Comparison of ENCODE assay signal across 8 cellular contexts in the genomic region with DNA sequence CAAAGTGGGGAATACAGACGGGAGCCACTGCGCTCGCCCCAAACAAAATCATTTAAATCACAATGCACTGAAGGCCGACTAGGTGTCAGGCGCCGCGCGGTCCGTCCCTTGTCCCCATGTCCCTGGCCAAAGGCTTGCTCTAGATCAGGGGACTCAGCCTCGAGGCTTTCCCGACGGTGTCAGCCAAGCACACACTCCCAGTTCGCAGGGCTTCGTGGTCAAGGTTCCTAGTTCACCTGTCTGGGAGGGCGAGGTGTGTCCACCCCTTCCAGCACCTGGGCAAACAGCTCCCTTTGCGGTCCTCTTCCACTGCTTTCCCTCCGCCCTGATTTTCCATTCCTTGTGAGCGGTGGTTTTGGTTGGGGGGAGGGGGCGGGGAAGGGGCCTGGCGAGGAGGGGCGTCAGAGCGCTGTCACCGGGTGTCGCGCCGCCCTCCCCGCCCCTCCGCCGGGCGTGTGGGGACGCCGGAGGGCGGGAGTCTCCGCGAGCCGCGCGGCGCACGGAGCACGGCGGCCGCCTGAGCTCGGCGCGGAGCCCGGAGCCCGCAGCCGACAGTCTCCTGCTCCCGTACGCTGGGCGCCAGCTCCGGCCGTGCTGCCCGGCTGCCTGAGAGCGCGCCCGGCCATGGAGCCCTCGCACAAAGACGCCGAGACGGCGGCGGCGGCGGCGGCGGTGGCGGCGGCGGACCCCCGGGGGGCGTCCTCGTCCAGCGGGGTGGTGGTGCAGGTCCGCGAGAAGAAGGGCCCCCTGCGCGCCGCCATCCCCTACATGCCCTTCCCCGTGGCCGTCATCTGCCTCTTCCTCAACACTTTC. TPM values are rescaled to one million over a fixed set of nuclear protein-coding genes. Genes with fewer than 3 reads are reported as not detected.
A peak's percentile ranks its signal among the peaks of the same experiment; 100 is the strongest.
DNase-seq lines count a peak whose midpoint lies in the region; ATAC-seq, FAIRE-seq and TF ChIP-seq lines count a peak whose summit lies in the region.

A gene with protein sequence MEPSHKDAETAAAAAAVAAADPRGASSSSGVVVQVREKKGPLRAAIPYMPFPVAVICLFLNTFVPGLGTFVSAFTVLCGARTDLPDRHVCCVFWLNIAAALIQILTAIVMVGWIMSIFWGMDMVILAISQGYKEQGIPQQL (plus strand): TSS at position 484 of the 813 bp plus-strand sequence. CDS start 141 bp downstream, at position 625.

- H3K9ac ChIP-seq in NT2/D1 (ENCODE audit: insufficient read length, low read depth) (peak within 1 kb of the TSS; percentile 53), kidney (ENCODE audit: low read length in 2 of 2) (peak within 1 kb of the TSS; percentile 71 to 73)

- H3K4me1 ChIP-seq in NT2/D1 (ENCODE audit: insufficient read depth, insufficient read length) (peaks cover 11% of the 10 kb centered on the region), kidney (ENCODE audit: control insufficient read depth in 1 of 2, insufficient read depth in 1 of 2, low read depth in 1 of 2, low read length in 2 of 2) (peaks cover 17% of the 10 kb centered on the region in 2 donors)

- in situ Hi-C loops in brain microvascular endothelial cell (cut with HindIII; ENCODE audit: low pct_ligation_motif_present, low sequenced_read_pairs), result no loop called here

- FAIRE-seq in kidney (lab: Jason Lieb, UNC), result no peak

- H3K27me3 ChIP-seq in NT2/D1 (ENCODE audit: insufficient read depth, insufficient read length) (peaks cover 44% of the 10 kb centered on the region), brain microvascular endothelial cell (replicated peaks) (peaks cover 33% of the 10 kb centered on the region)

- DNase-seq in SIG-M5 treated with dmso at 0.1 percent for 504 hours (lab: John Stamatoyannopoulos, UW; ENCODE audit: unreplicated experiment), result peak; percentile 20
- no peak for DNase-seq in SIG-M5 (lab: John Stamatoyannopoulos, UW)
- DNase-seq in NT2/D1 (ENCODE audit: low read depth, low spot score), result no peak
- DNase-seq in brain microvascular endothelial cell, result no peak
- DNase-seq in kidney, result peak; percentile 70
- DNase-seq in stimulated activated CD8-positive, alpha-beta memory T cell treated with anti-CD3 and anti-CD28 coated beads, Interleukin-4, amount 100 ng/mL, for 48 hours, result peak; percentile 30
- DNase-seq in GM19238 (ENCODE audit: insufficient read length, low spot score), result no peak

- TF ChIP-seq CTCF in brain microvascular endothelial cell (IDR thresholded peaks at IDR 0.05; ENCODE audit: low read depth, low read length, missing control alignments) (no peak), kidney (IDR thresholded peaks at IDR 0.05; ENCODE audit: borderline replicate concordance, extremely low read depth, insufficient read depth) (no peak)

- no peak for ATAC-seq in HG03439 (IDR thresholded peaks at IDR 0.05; ENCODE audit: unreplicated experiment)

- H3K27ac ChIP-seq in brain microvascular endothelial cell (no peak within 1 kb of the TSS), kidney (ENCODE audit: low read depth in 2 of 2, low read length in 2 of 2) (peak within 1 kb of the TSS in 1 of 2 donors; percentile 43)

- H3K4me3 ChIP-seq in NT2/D1 (ENCODE audit: insufficient read length, low read depth) (peak within 1 kb of the TSS; percentile 44), brain microvascular endothelial cell (ENCODE audit: low read depth, low read length) (peak within 1 kb of the TSS; percentile 26), kidney (ENCODE audit: low read length in 2 of 2) (peak within 1 kb of the TSS; percentile 65 to 66)

- H3K36me3 ChIP-seq in NT2/D1 (ENCODE audit: insufficient read depth, insufficient read length, low read length) (no peaks in the 10 kb centered on the region), brain microvascular endothelial cell (replicated peaks) (no peaks in the 10 kb centered on the region), kidney (ENCODE audit: control insufficient read depth in 1 of 2, insufficient read depth in 2 of 2, low read length in 2 of 2) (no peaks in the 10 kb centered on the region)

- no peaks in the 10 kb centered on the region for H3K9me3 ChIP-seq in NT2/D1 (ENCODE audit: insufficient read depth, low read length)
- H3K9me3 ChIP-seq in kidney (ENCODE audit: control insufficient read depth in 1 of 2, low read length in 2 of 2), result no peaks in the 10 kb centered on the region

- intact Hi-C loops in kidney (cut with DNase I), result no loop called here

RNA-seq across cellular contexts. Expression of the gene that starts here (rescaled TPM):
- 1.6 TPM for total RNA-seq in kidney
- 1.9 TPM for polyA plus RNA-seq in kidney (ENCODE audit: insufficient read depth, low read depth, low replicate concordance)

Comparison
In these comparisons a context has a peak if more than half of its experiments do, and no peak if none do; other contexts are left out.
1. DNase-seq: peak in SIG-M5 treated with dmso at 0.1 percent for 504 hours (single experiment), kidney (single experiment) and stimulated activated CD8-positive, alpha-beta memory T cell treated with anti-CD3 and anti-CD28 coated beads, Interleukin-4, amount 100 ng/mL, for 48 hours (single experiment); none in SIG-M5 (single experiment), NT2/D1 (single experiment), brain microvascular endothelial cell (single experiment) and GM19238 (single experiment).
2. Peak in every context shown above with its lines, with median percentiles within 50 percentile points of each other: H3K4me3 ChIP-seq.